Comparison of ENCODE assay signal across 1 cellular context in the genomic region with DNA sequence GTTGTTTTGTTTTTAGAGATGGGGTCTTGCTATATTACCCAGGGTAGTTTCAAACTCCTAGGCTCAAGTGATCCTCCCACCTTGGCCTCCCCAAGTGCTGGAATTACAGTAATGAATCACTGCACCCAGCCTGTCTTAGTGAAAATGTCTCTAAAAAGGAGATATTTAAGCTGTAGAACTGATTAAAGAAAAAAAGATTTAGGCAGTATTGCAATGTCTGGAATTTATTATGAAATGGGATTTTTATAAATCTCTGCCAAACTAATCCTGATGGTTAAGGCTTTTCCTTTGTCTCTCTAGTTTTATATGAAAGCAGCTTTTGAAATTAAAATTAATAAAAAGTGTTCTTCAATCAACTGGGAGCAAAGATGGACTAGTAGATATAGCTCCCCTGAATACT.
TF ChIP-seq lines count a peak whose summit lies in the region.

No MANE protein-coding gene starts in this region.

TF ChIP-seq in GM23338, 12 proteins besides CTCF, POLR2A, EP300 and RAD21 (continued from another document):
- TF ChIP-seq, protein P1, sequence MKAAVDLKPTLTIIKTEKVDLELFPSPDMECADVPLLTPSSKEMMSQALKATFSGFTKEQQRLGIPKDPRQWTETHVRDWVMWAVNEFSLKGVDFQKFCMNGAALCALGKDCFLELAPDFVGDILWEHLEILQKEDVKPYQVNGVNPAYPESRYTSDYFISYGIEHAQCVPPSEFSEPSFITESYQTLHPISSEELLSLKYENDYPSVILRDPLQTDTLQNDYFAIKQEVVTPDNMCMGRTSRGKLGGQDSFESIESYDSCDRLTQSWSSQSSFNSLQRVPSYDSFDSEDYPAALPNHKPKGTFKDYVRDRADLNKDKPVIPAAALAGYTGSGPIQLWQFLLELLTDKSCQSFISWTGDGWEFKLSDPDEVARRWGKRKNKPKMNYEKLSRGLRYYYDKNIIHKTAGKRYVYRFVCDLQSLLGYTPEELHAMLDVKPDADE (IDR thresholded peaks at IDR 0.05): no peak
- TF ChIP-seq EZH2phosphoT487 (IDR thresholded peaks at IDR 0.05; ENCODE audit: unreplicated experiment): no peak
- TF ChIP-seq, protein P2, sequence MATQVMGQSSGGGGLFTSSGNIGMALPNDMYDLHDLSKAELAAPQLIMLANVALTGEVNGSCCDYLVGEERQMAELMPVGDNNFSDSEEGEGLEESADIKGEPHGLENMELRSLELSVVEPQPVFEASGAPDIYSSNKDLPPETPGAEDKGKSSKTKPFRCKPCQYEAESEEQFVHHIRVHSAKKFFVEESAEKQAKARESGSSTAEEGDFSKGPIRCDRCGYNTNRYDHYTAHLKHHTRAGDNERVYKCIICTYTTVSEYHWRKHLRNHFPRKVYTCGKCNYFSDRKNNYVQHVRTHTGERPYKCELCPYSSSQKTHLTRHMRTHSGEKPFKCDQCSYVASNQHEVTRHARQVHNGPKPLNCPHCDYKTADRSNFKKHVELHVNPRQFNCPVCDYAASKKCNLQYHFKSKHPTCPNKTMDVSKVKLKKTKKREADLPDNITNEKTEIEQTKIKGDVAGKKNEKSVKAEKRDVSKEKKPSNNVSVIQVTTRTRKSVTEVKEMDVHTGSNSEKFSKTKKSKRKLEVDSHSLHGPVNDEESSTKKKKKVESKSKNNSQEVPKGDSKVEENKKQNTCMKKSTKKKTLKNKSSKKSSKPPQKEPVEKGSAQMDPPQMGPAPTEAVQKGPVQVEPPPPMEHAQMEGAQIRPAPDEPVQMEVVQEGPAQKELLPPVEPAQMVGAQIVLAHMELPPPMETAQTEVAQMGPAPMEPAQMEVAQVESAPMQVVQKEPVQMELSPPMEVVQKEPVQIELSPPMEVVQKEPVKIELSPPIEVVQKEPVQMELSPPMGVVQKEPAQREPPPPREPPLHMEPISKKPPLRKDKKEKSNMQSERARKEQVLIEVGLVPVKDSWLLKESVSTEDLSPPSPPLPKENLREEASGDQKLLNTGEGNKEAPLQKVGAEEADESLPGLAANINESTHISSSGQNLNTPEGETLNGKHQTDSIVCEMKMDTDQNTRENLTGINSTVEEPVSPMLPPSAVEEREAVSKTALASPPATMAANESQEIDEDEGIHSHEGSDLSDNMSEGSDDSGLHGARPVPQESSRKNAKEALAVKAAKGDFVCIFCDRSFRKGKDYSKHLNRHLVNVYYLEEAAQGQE (IDR thresholded peaks at IDR 0.05; ENCODE audit: unreplicated experiment): no peak
- TF ChIP-seq, protein P3, sequence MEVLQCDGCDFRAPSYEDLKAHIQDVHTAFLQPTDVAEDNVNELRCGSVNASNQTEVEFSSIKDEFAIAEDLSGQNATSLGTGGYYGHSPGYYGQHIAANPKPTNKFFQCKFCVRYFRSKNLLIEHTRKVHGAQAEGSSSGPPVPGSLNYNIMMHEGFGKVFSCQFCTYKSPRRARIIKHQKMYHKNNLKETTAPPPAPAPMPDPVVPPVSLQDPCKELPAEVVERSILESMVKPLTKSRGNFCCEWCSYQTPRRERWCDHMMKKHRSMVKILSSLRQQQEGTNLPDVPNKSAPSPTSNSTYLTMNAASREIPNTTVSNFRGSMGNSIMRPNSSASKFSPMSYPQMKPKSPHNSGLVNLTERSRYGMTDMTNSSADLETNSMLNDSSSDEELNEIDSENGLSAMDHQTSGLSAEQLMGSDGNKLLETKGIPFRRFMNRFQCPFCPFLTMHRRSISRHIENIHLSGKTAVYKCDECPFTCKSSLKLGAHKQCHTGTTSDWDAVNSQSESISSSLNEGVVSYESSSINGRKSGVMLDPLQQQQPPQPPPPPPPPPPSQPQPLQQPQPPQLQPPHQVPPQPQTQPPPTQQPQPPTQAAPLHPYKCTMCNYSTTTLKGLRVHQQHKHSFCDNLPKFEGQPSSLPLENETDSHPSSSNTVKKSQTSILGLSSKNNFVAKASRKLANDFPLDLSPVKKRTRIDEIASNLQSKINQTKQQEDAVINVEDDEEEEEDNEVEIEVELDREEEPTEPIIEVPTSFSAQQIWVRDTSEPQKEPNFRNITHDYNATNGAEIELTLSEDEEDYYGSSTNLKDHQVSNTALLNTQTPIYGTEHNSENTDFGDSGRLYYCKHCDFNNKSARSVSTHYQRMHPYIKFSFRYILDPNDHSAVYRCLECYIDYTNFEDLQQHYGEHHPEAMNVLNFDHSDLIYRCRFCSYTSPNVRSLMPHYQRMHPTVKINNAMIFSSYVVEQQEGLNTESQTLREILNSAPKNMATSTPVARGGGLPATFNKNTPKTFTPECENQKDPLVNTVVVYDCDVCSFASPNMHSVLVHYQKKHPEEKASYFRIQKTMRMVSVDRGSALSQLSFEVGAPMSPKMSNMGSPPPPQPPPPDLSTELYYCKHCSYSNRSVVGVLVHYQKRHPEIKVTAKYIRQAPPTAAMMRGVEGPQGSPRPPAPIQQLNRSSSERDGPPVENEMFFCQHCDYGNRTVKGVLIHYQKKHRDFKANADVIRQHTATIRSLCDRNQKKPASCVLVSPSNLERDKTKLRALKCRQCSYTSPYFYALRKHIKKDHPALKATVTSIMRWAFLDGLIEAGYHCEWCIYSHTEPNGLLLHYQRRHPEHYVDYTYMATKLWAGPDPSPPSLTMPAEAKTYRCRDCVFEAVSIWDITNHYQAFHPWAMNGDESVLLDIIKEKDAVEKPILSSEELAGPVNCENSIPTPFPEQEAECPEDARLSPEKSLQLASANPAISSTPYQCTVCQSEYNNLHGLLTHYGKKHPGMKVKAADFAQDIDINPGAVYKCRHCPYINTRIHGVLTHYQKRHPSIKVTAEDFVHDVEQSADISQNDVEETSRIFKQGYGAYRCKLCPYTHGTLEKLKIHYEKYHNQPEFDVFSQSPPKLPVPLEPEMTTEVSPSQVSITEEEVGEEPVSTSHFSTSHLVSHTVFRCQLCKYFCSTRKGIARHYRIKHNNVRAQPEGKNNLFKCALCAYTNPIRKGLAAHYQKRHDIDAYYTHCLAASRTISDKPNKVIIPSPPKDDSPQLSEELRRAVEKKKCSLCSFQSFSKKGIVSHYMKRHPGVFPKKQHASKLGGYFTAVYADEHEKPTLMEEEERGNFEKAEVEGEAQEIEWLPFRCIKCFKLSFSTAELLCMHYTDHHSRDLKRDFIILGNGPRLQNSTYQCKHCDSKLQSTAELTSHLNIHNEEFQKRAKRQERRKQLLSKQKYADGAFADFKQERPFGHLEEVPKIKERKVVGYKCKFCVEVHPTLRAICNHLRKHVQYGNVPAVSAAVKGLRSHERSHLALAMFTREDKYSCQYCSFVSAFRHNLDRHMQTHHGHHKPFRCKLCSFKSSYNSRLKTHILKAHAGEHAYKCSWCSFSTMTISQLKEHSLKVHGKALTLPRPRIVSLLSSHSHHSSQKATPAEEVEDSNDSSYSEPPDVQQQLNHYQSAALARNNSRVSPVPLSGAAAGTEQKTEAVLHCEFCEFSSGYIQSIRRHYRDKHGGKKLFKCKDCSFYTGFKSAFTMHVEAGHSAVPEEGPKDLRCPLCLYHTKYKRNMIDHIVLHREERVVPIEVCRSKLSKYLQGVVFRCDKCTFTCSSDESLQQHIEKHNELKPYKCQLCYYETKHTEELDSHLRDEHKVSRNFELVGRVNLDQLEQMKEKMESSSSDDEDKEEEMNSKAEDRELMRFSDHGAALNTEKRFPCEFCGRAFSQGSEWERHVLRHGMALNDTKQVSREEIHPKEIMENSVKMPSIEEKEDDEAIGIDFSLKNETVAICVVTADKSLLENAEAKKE (CRISPR knock-in tag; IDR thresholded peaks at IDR 0.05): no peak
- no peak for TF ChIP-seq CREB1 (CRISPR knock-in tag; IDR thresholded peaks at IDR 0.05; ENCODE audit: low read depth)
- no peak for TF ChIP-seq ZNF331 (CRISPR knock-in tag; IDR thresholded peaks at IDR 0.05; ENCODE audit: low read depth)
- TF ChIP-seq NANOG (IDR thresholded peaks at IDR 0.05; ENCODE audit: borderline replicate concordance): no peak
- TF ChIP-seq STAT1 (IDR thresholded peaks at IDR 0.05; ENCODE audit: unreplicated experiment): no peak
TF ChIP-seq in GM23338: peak in this region for 0.
